Comparison of ENCODE assay signal across 26 cellular contexts in genomic region chr6:24851086-24851485, GRCh38. TPM values are rescaled to one million over a fixed set of nuclear protein-coding genes. Genes with fewer than 3 reads are reported as not detected.
DNase-seq lines count a peak whose midpoint lies in the region; ATAC-seq and TF ChIP-seq lines count a peak whose summit lies in the region.
"Had no signal": no experiment of that assay in that cellular context is flagged by ENCODE, and none has a peak within 500 bp of the region (broad histone marks: within the 10 kb centered on the region; RNA-seq: fewer than 3 reads in every experiment).

No MANE protein-coding gene starts in this region.

- H3K4me3 Mint-ChIP-seq in activated naive CD4-positive, alpha-beta T cell treated with anti-CD3 and anti-CD28 coated beads for 36 hours = no peak overlapping the region
- no peak overlapping the region for H3K4me3 Mint-ChIP-seq in activated CD4-positive, alpha-beta memory T cell treated with anti-CD3 and anti-CD28 coated beads, Interleukin-2, amount 10 ng/mL, durations not matched to agents 7 days and 5 days
- H3K4me3 Mint-ChIP-seq in stimulated activated memory B cell treated with anti-CD40 and anti-IgM and Interleukin-4, amounts not matched to agents 10 μg/mL and 1 μg/mL and 100 μg/mL, for 72 hours = no peak overlapping the region

- intact Hi-C loops in activated naive CD4-positive, alpha-beta T cell treated with anti-CD3 and anti-CD28 coated beads for 36 hours (cut with micrococcal nuclease) = no loop called here

- ATAC-seq in stimulated activated memory B cell treated with anti-CD40 and anti-IgM and Interleukin-4, amounts not matched to agents 10 μg/mL and 1 μg/mL and 100 μg/mL, for 72 hours = peak; percentile 55
- ATAC-seq: left lung had no signal

- CTCF ChIA-PET in activated naive CD4-positive, alpha-beta T cell treated with anti-CD3 and anti-CD28 coated beads for 36 hours (lab: Charles Lee) = interaction anchor here (1.0 to 2.1 kb wide), 3 partner anchors 10 to 141 kb away, joined by 3 to 7 read pairs (median 5); no protein-coding TSS in a partner anchor
- CTCF ChIA-PET in activated CD4-positive, alpha-beta memory T cell treated with anti-CD3 and anti-CD28 coated beads, Interleukin-2, amount 10 ng/mL, durations not matched to agents 7 days and 5 days (lab: Charles Lee) = no interaction called here
- CTCF ChIA-PET in RWPE1 (lab: Yijun Ruan, JAX) = interaction anchor here (0.6 kb wide), 1 partner anchor 1044 kb away, joined by 3 read pairs; no protein-coding TSS in a partner anchor

- H3K9me3 Mint-ChIP-seq in activated naive CD4-positive, alpha-beta T cell treated with anti-CD3 and anti-CD28 coated beads for 36 hours = no peaks in the 10 kb centered on the region
- H3K9me3 Mint-ChIP-seq in activated CD4-positive, alpha-beta memory T cell treated with anti-CD3 and anti-CD28 coated beads, Interleukin-2, amount 10 ng/mL, durations not matched to agents 7 days and 5 days = no peaks in the 10 kb centered on the region
- no peaks in the 10 kb centered on the region for H3K9me3 Mint-ChIP-seq in stimulated activated memory B cell treated with anti-CD40 and anti-IgM and Interleukin-4, amounts not matched to agents 10 μg/mL and 1 μg/mL and 100 μg/mL, for 72 hours

- H3K4me1 ChIP-seq in Peyer's patch = no peaks in the 10 kb centered on the region
- H3K4me1 ChIP-seq: breast epithelium had no signal

- H3K4me3 ChIP-seq in Peyer's patch = no peak overlapping the region
- H3K4me3 ChIP-seq: BLaER1 treated with 17β-estradiol and CSF1 and Interleukin-3, amounts not matched to agents 10 nM and 100 nM; breast epithelium; coronary artery; left lung; PC-9; sigmoid colon had no signal

- no peaks in the 10 kb centered on the region for H3K36me3 ChIP-seq in Peyer's patch
- H3K36me3 ChIP-seq: breast epithelium had no signal

- H3K27ac ChIP-seq in Peyer's patch (no peak overlapping the region), RWPE1 (no peak overlapping the region)
- H3K27ac ChIP-seq: breast epithelium, coronary artery, left lung, PC-9, sigmoid colon had no signal

- TF ChIP-seq CTCF in Peyer's patch (IDR thresholded peaks at IDR 0.05) = no peak
- no peak for TF ChIP-seq CTCF in RWPE1 (conservative IDR thresholded peaks at IDR 0.05; ENCODE audit: low read depth)

- POLR2A ChIA-PET in activated CD4-positive, alpha-beta memory T cell treated with anti-CD3 and anti-CD28 coated beads, Interleukin-2, amount 10 ng/mL, durations not matched to agents 7 days and 5 days (lab: Charles Lee) = no interaction called here
- POLR2A ChIA-PET in RWPE1 (lab: Yijun Ruan, JAX; ENCODE audit: low non-redundant PET) = no interaction called here

- peaks cover 66% of the 10 kb centered on the region for H3K36me3 Mint-ChIP-seq in activated naive CD4-positive, alpha-beta T cell treated with anti-CD3 and anti-CD28 coated beads for 36 hours (ENCODE audit: low read depth)
- peaks cover 88% of the 10 kb centered on the region for H3K36me3 Mint-ChIP-seq in activated CD4-positive, alpha-beta memory T cell treated with anti-CD3 and anti-CD28 coated beads, Interleukin-2, amount 10 ng/mL, durations not matched to agents 7 days and 5 days (ENCODE audit: low read depth)
- peaks cover 74% of the 10 kb centered on the region for H3K36me3 Mint-ChIP-seq in stimulated activated memory B cell treated with anti-CD40 and anti-IgM and Interleukin-4, amounts not matched to agents 10 μg/mL and 1 μg/mL and 100 μg/mL, for 72 hours

- H3K4me1 Mint-ChIP-seq in activated naive CD4-positive, alpha-beta T cell treated with anti-CD3 and anti-CD28 coated beads for 36 hours (ENCODE audit: low read depth) = peaks cover 35% of the 10 kb centered on the region
- peaks cover 18% of the 10 kb centered on the region for H3K4me1 Mint-ChIP-seq in activated CD4-positive, alpha-beta memory T cell treated with anti-CD3 and anti-CD28 coated beads, Interleukin-2, amount 10 ng/mL, durations not matched to agents 7 days and 5 days
- H3K4me1 Mint-ChIP-seq in stimulated activated memory B cell treated with anti-CD40 and anti-IgM and Interleukin-4, amounts not matched to agents 10 μg/mL and 1 μg/mL and 100 μg/mL, for 72 hours = peaks cover 26% of the 10 kb centered on the region

- no peak for DNase-seq in activated naive CD4-positive, alpha-beta T cell treated with anti-CD3 and anti-CD28 coated beads for 36 hours
- no peak for DNase-seq in activated naive CD4-positive, alpha-beta T cell treated with Interleukin-2 at 50 U/mL for 16 hours
- no peak for DNase-seq in activated CD4-positive, alpha-beta memory T cell treated with anti-CD3 and anti-CD28 coated beads, Interleukin-2, amount 10 ng/mL, durations not matched to agents 7 days and 5 days
- DNase-seq in kidney glomerular epithelial cell (lab: John Stamatoyannopoulos, UW) (peak; percentile 25), Peyer's patch (no peak), GF-D8 (lab: John Stamatoyannopoulos, UW) (no peak), RWPE1 (ENCODE audit: low spot score) (no peak)
- DNase-seq: ACHN; activated CD8-positive, alpha-beta memory T cell treated with anti-CD3 and anti-CD28 coated beads for 24 hours; head of caudate nucleus; Karpas-422; left lung; NCI-H2029; NCI-H345; PC-9; SIG-M5; sigmoid colon; stimulated activated CD4-positive, alpha-beta T cell treated with anti-CD3 and anti-CD28 coated beads, Interleukin-15, amount 100 ng/mL, for 24 hours had no signal

- no peaks in the 10 kb centered on the region for H3K27me3 ChIP-seq in Peyer's patch
- H3K27me3 ChIP-seq: BLaER1 treated with 17β-estradiol and CSF1 and Interleukin-3, amounts not matched to agents 10 nM and 100 nM; breast epithelium; left lung; sigmoid colon had no signal

- no peak for TF ChIP-seq POLR2A in Peyer's patch (IDR thresholded peaks at IDR 0.05)

- no peaks in the 10 kb centered on the region for H3K27me3 Mint-ChIP-seq in activated naive CD4-positive, alpha-beta T cell treated with anti-CD3 and anti-CD28 coated beads for 36 hours (ENCODE audit: low read depth)
- no peaks in the 10 kb centered on the region for H3K27me3 Mint-ChIP-seq in activated CD4-positive, alpha-beta memory T cell treated with anti-CD3 and anti-CD28 coated beads, Interleukin-2, amount 10 ng/mL, durations not matched to agents 7 days and 5 days
- H3K27me3 Mint-ChIP-seq in stimulated activated memory B cell treated with anti-CD40 and anti-IgM and Interleukin-4, amounts not matched to agents 10 μg/mL and 1 μg/mL and 100 μg/mL, for 72 hours = no peaks in the 10 kb centered on the region

- H3K27ac Mint-ChIP-seq in activated naive CD4-positive, alpha-beta T cell treated with anti-CD3 and anti-CD28 coated beads for 36 hours = peak overlapping the region; percentile 54
- peak overlapping the region; percentile 16 for H3K27ac Mint-ChIP-seq in activated CD4-positive, alpha-beta memory T cell treated with anti-CD3 and anti-CD28 coated beads, Interleukin-2, amount 10 ng/mL, durations not matched to agents 7 days and 5 days
- peak overlapping the region; percentile 71 for H3K27ac Mint-ChIP-seq in stimulated activated memory B cell treated with anti-CD40 and anti-IgM and Interleukin-4, amounts not matched to agents 10 μg/mL and 1 μg/mL and 100 μg/mL, for 72 hours

- H3K9me3 ChIP-seq in Peyer's patch = no peaks in the 10 kb centered on the region
- H3K9me3 ChIP-seq: BLaER1 treated with 17β-estradiol and CSF1 and Interleukin-3, amounts not matched to agents 10 nM and 100 nM; breast epithelium; left lung; sigmoid colon had no signal

RNA-seq across cellular contexts. Expression of gene ARMH2, which starts 52.4 kb away (rescaled TPM):
- not detected for total RNA-seq in activated naive CD4-positive, alpha-beta T cell treated with anti-CD3 and anti-CD28 coated beads for 36 hours
- 1 to 10 TPM; 1.2 to 1.5 TPM for total RNA-seq in activated CD4-positive, alpha-beta memory T cell treated with anti-CD3 and anti-CD28 coated beads, Interleukin-2, amount 10 ng/mL, durations not matched to agents 7 days and 5 days
- not detected for total RNA-seq in Peyer's patch
- total RNA-seq: breast epithelium, G401, H1, PC-9, posterior vena cava, sigmoid colon, temporal lobe had no signal

Comparison
In these comparisons a context has a peak if more than half of its experiments do, and no peak if none do; other contexts are left out.
1. H3K27ac Mint-ChIP-seq: peak in every context shown above with its lines; median percentile 71 in stimulated activated memory B cell treated with anti-CD40 and anti-IgM and Interleukin-4, amounts not matched to agents 10 μg/mL and 1 μg/mL and 100 μg/mL, for 72 hours; 54 in activated naive CD4-positive, alpha-beta T cell treated with anti-CD3 and anti-CD28 coated beads for 36 hours; 16 in activated CD4-positive, alpha-beta memory T cell treated with anti-CD3 and anti-CD28 coated beads, Interleukin-2, amount 10 ng/mL, durations not matched to agents 7 days and 5 days.